14 cellular contexts compared by ENCODE assay signal in genomic region chr16:71254832-71255560, GRCh38. TPM values are rescaled to one million over a fixed set of nuclear protein-coding genes. Genes with fewer than 3 reads are reported as not detected.
DNase-seq lines count a peak whose midpoint lies in the region; ATAC-seq and TF ChIP-seq lines count a peak whose summit lies in the region.
"Had no signal": no experiment of that assay in that cellular context is flagged by ENCODE, and none has a peak within 500 bp of the region (broad histone marks: within the 10 kb centered on the region; RNA-seq: fewer than 3 reads in every experiment).

No MANE protein-coding gene starts in this region.

- no peak for TF ChIP-seq CTCF in heart left ventricle (IDR thresholded peaks at IDR 0.05)
- TF ChIP-seq CTCF in GM13977 (IDR thresholded peaks at IDR 0.05; ENCODE audit: extremely low read depth, insufficient read depth, missing control alignments), result no peak

- H3K9me3 ChIP-seq in heart left ventricle, result no peaks in the 10 kb centered on the region

- ATAC-seq in Right ventricle myocardium superior (ENCODE audit: poor library complexity) (peak; percentile 27), heart left ventricle (no peak)
- ATAC-seq: PC-3 had no signal

- H3K4me1 ChIP-seq in heart left ventricle, result peaks cover 0 to 6% (median 0%) of the 10 kb centered on the region in 12 donors

- no peak for TF ChIP-seq POLR2A in heart left ventricle (IDR thresholded peaks at IDR 0.05)

- DNase-seq in Right ventricle myocardium superior (no peak), heart left ventricle (no peak), NOMO-1 treated with DMSO at 0.1 percent for 48 hours (lab: John Stamatoyannopoulos, UW; ENCODE audit: unreplicated experiment) (peak; percentile 71), medulla oblongata (ENCODE audit: extremely low spot score) (peak; percentile 65), 8988T (no peak), GM13977 (ENCODE audit: low spot score) (no peak)
- DNase-seq in activated CD4-positive, CD25-positive, alpha-beta regulatory T cell (lab: John Stamatoyannopoulos, UW), result no peak
- DNase-seq in stimulated activated naive CD4-positive, alpha-beta T cell treated with Interleukin-2 at 50 U/mL for 16 hours (lab: John Stamatoyannopoulos, UW), result no peak
- DNase-seq: activated gamma-delta T cell treated with Interleukin-2 at 50 U/mL for 16 hours, DMS53, Kasumi-1, NCI-H2081, PC-3 had no signal

- no peak overlapping the region for H3K4me3 ChIP-seq in heart left ventricle

- H3K27ac ChIP-seq in heart left ventricle, result no peak overlapping the region

- peaks cover 0 to 8% (median 0%) of the 10 kb centered on the region in 9 donors for H3K27me3 ChIP-seq in heart left ventricle

- intact Hi-C loops in Right ventricle myocardium superior (cut with DNase I) (no loop called here), heart left ventricle (cut with DNase I) (no loop called here)

- in situ Hi-C loops in GM13977 (cut with MboI; ENCODE audit: low pct_unique_long_range_greater_than_20kb, low sequenced_read_pairs, unreplicated experiment), result no loop called here

- WGBS in heart left ventricle, 4 donors, result 61 to 76% (median 72%) methylated on average over 4 of the region's 4 CpGs

- H3K36me3 ChIP-seq in heart left ventricle, result no peaks in the 10 kb centered on the region

RNA-seq across cellular contexts. Expression of gene HYDIN, which starts 24.5 kb away (rescaled TPM):
- total RNA-seq in Right ventricle myocardium superior (0.89 TPM), heart left ventricle (1 to 10 TPM in 6 of 9 donors, under 1 TPM in 3; 0.38 to 5.4 (median 1.6) TPM)
- under 1 TPM; 0.26 to 0.53 TPM for polyA plus RNA-seq in heart left ventricle
- total RNA-seq: dermis microvascular lymphatic vessel endothelial cell had no signal

RNA-seq across cellular contexts. Expression of gene CMTR2, which starts 34.2 kb away (rescaled TPM):
- total RNA-seq in Right ventricle myocardium superior (10.3 TPM), heart left ventricle (10 to 100 TPM in 3 of 9 donors, 1 to 10 TPM in 6; 7.8 to 13.4 (median 9.4) TPM)
- 1 to 10 TPM; 2.4 to 6.1 TPM for polyA plus RNA-seq in heart left ventricle

Comparison
In these comparisons a context has a peak if more than half of its experiments do, and no peak if none do; other contexts are left out.
1. DNase-seq: peak in NOMO-1 treated with DMSO at 0.1 percent for 48 hours (single experiment) and medulla oblongata (single experiment); none in Right ventricle myocardium superior (single experiment), heart left ventricle (0 of 5), 8988T (single experiment), activated CD4-positive, CD25-positive, alpha-beta regulatory T cell (0 of 4), GM13977 (single experiment) and stimulated activated naive CD4-positive, alpha-beta T cell treated with Interleukin-2 at 50 U/mL for 16 hours (single experiment).